Comparison of ENCODE assay signal across 8 cellular contexts in the genomic region with DNA sequence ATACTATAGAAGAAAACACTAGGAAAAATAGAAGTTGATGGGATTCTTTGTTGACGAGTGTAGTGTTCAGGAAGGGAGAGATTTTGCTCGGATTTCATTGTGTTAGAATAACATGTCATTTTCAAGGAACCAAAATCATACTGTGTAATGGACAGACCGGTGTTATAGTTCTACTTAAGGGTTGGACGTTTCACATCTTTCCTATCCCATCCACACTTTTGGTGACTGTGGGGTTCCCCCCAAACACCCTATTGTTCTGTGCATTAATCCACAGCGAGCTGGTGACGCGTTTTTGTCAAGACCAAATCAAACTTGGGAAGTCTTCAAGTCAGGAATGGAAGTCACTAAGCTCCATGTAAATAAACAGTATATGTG. TPM values are rescaled to one million over a fixed set of nuclear protein-coding genes. Genes with fewer than 3 reads are reported as not detected.
DNase-seq lines count a peak whose midpoint lies in the region; ATAC-seq, FAIRE-seq and TF ChIP-seq lines count a peak whose summit lies in the region.

No MANE protein-coding gene starts in this region.

- H3K4me1 Mint-ChIP-seq in CD4-positive, alpha-beta T cell (ENCODE audit: low read depth): peaks cover 32% of the 10 kb centered on the region

- no peak overlapping the region for H3K27ac ChIP-seq in CD4-positive, alpha-beta T cell (ENCODE audit: low read depth, low read length)
- H3K27ac ChIP-seq in SJCRH30: no peak overlapping the region
- no peak overlapping the region for H3K27ac ChIP-seq in osteoblast (ENCODE audit: low read depth, low read length)

- DNase-seq in CD4-positive, alpha-beta T cell: no peak
- DNase-seq in SJCRH30 (no peak), epithelial cell of proximal tubule (ENCODE audit: low read depth) (no peak), osteoblast (ENCODE audit: insufficient read length, low spot score, missing footprints) (no peak), H54 (ENCODE audit: insufficient read length, low spot score) (no peak), GM13976 (ENCODE audit: low spot score) (no peak), NCI-H146 treated with DMSO at 0.1 percent for 48 hours (lab: John Stamatoyannopoulos, UW; ENCODE audit: unreplicated experiment) (no peak), medulla oblongata (ENCODE audit: extremely low spot score) (no peak)

- peak overlapping the region; percentile 77 for H3K4me3 Mint-ChIP-seq in CD4-positive, alpha-beta T cell

- H3K27me3 Mint-ChIP-seq in CD4-positive, alpha-beta T cell: peaks cover 7% of the 10 kb centered on the region

- H3K36me3 Mint-ChIP-seq in CD4-positive, alpha-beta T cell (ENCODE audit: low read depth): peaks cover 10% of the 10 kb centered on the region

- CTCF ChIA-PET in CD4-positive, alpha-beta T cell (lab: Charles Lee): interaction anchor here (0.9 to 1.1 kb wide), 3 partner anchors 14 to 43 kb away, joined by 3 to 4 read pairs (median 3); no protein-coding TSS in a partner anchor

- peak overlapping the region; percentile 90 for H2AFZ ChIP-seq in osteoblast (ENCODE audit: low read length)

- no peak for FAIRE-seq in H54 (lab: Jason Lieb, UNC)

- H3K36me3 ChIP-seq in SJCRH30 (no peaks in the 10 kb centered on the region), osteoblast (ENCODE audit: insufficient read depth, low read length) (no peaks in the 10 kb centered on the region)

- POLR2A ChIA-PET in CD4-positive, alpha-beta T cell (lab: Charles Lee): interaction anchor here (2.1 to 8.1 kb wide), 3 partner anchors 16 to 43 kb away, joined by 8 to 154 read pairs (median 146); partner anchors contain the start of gene TRIM27

- H3K27me3 ChIP-seq in CD4-positive, alpha-beta T cell (ENCODE audit: control insufficient read depth, insufficient read depth, low read length): no peaks in the 10 kb centered on the region
- no peaks in the 10 kb centered on the region for H3K27me3 ChIP-seq in SJCRH30
- peaks cover 22% of the 10 kb centered on the region for H3K27me3 ChIP-seq in osteoblast (ENCODE audit: insufficient read depth, low read length)

- peak overlapping the region; percentile 81 for H3K27ac Mint-ChIP-seq in CD4-positive, alpha-beta T cell

- H3K4me1 ChIP-seq in SJCRH30 (no peaks in the 10 kb centered on the region), osteoblast (ENCODE audit: insufficient read depth, low read length) (no peaks in the 10 kb centered on the region)

- H3K4me3 ChIP-seq in SJCRH30 (peak overlapping the region; percentile 67), epithelial cell of proximal tubule (ENCODE audit: low read depth, low read length) (peak overlapping the region; percentile 55), osteoblast (ENCODE audit: insufficient read depth, low read length) (peak overlapping the region; percentile 74)

- H3K9me3 ChIP-seq in CD4-positive, alpha-beta T cell (ENCODE audit: control insufficient read depth, low read length): no peaks in the 10 kb centered on the region
- H3K9me3 ChIP-seq in SJCRH30 (replicated peaks) (no peaks in the 10 kb centered on the region), osteoblast (ENCODE audit: low read depth, low read length) (no peaks in the 10 kb centered on the region)

- no peak for TF ChIP-seq CTCF in CD4-positive, alpha-beta T cell (IDR thresholded peaks at IDR 0.05)
- TF ChIP-seq CTCF in epithelial cell of proximal tubule (conservative IDR thresholded peaks at IDR 0.05; ENCODE audit: low read depth, low read length) (no peak), osteoblast (IDR thresholded peaks at IDR 0.05; ENCODE audit: extremely low read depth, low read depth, low read length) (no peak), GM13976 (IDR thresholded peaks at IDR 0.05; ENCODE audit: borderline replicate concordance, control extremely low read depth, extremely low read depth, insufficient read depth, missing control alignments) (no peak)

- no peak for ATAC-seq in CD4-positive, alpha-beta T cell (ENCODE audit: poor library complexity)

- intact Hi-C loops in CD4-positive, alpha-beta T cell (cut with DNase I, micrococcal nuclease): no loop called here

- no peak for TF ChIP-seq POLR2A in H54 (IDR thresholded peaks at IDR 0.05; ENCODE audit: low read depth, low read length)

- H3K4me2 ChIP-seq in osteoblast (ENCODE audit: insufficient read depth, low read length): peak overlapping the region; percentile 77

- H3K79me2 ChIP-seq in osteoblast (ENCODE audit: insufficient read depth, low read length): no peaks in the 10 kb centered on the region

- H3K9me3 Mint-ChIP-seq in CD4-positive, alpha-beta T cell: peaks cover 4% of the 10 kb centered on the region

- H4K20me1 ChIP-seq in osteoblast (ENCODE audit: insufficient read depth, low read length): no peaks in the 10 kb centered on the region

- in situ Hi-C loops in GM13976 (cut with MboI; ENCODE audit: low sequenced_read_pairs, unreplicated experiment): no loop called here

RNA-seq across cellular contexts. Expression of gene TRIM27, which starts 43.3 kb away (rescaled TPM):
- total RNA-seq in CD4-positive, alpha-beta T cell: 10 to 100 TPM; 11.5 to 13.2 TPM
- 48.2 and 52.8 TPM in 2 replicates for total RNA-seq in SJCRH30 (2014; rRNA removed; shearing (Covaris generic))
- total RNA-seq in epithelial cell of proximal tubule (76.0 and 80.5 TPM in 2 replicates), osteoblast (53.6 and 63.6 TPM in 2 replicates)
